ENCODE assay signal across 22 cellular contexts in genomic region chrX:38516196-38516595, GRCh38. TPM values are rescaled to one million over a fixed set of nuclear protein-coding genes. Genes with fewer than 3 reads are reported as not detected.
"Had no signal": no experiment of that assay in that cellular context is flagged by ENCODE, and none has a peak within 500 bp of the region (broad histone marks: within the 10 kb centered on the region; RNA-seq: fewer than 3 reads in every experiment).

No MANE protein-coding gene starts in this region.

- H3K4me3 ChIP-seq: SJCRH30 had no signal

- H3K27me3 ChIP-seq: SJCRH30 had no signal

- ATAC-seq: Right ventricle myocardium inferior, SK-N-SH treated with all-trans-retinoic acid at 6 μM for 48 hours had no signal

- H3K4me1 ChIP-seq: SJCRH30 had no signal

- H3K36me3 ChIP-seq: SJCRH30 had no signal

- H3K27ac ChIP-seq: SJCRH30 had no signal

- DNase-seq: KBM-7, MV-4-11, NCI-H1048, NCI-H1105, NCI-H1417, NCI-H1436 treated with DMSO at 0.1 percent for 48 hours, NCI-H1694, NCI-H187 treated with DMSO at 0.1 percent for 48 hours, NCI-H2029 treated with DMSO at 0.1 percent for 48 hours, NCI-H2171, NCI-H226, NCI-H446, NCI-H510A, NCI-H524 treated with DMSO at 0.1 percent for 48 hours, NCI-H69, NCI-H774, SHP77 treated with DMSO at 0.1 percent for 48 hours, SJCRH30 had no signal

- H3K9me3 ChIP-seq: SJCRH30 had no signal

RNA-seq across cellular contexts. Expression of gene TSPAN7, which starts 45.1 kb away (rescaled TPM):
- total RNA-seq: HT-29, MCF 10A had no signal
